10 cellular contexts compared by ENCODE assay signal in the genomic region with DNA sequence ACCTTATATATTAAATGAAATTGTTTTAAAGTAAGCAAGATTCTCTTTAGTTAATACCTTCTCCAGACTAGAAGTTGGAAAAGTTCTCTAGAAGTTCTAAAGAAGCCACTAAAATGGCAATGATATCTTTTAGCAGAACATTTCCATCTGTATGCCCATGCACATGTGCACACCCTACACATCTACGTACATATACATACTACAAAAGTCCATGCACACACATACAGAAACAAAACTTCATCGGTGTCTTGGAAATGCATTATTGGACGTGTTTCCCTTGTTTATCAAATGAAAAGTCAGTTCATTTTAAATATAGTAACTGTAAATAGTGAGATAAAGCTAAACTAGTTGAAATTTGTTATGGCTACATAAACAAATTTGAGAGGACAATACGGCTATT.
"Had no signal": no experiment of that assay in that cellular context is flagged by ENCODE, and none has a peak within 500 bp of the region (broad histone marks: within the 10 kb centered on the region; RNA-seq: fewer than 3 reads in every experiment).

No MANE protein-coding gene starts in this region.

- H3K27ac Mint-ChIP-seq: GM23338, HFFc6 had no signal

- H3K9me3 Mint-ChIP-seq: GM23338, HFFc6 had no signal

- H3K9me3 ChIP-seq: HAP-1 had no signal

- FAIRE-seq: H1 had no signal

- H2AFZ ChIP-seq: GM23338 had no signal

- ATAC-seq: GM23338, HCT116 had no signal

- H3K9ac ChIP-seq: KMS-11 had no signal

- DNase-seq: H7, HFFc6, IMR-90, KBM-7 had no signal

- H3K4me3 ChIP-seq: GM23338, HAP-1 had no signal

- H3K27ac ChIP-seq: HL-60, KMS-11 had no signal

- H3K4me2 ChIP-seq: GM23338, KMS-11 had no signal

- H3K4me3 Mint-ChIP-seq: GM23338, HFFc6 had no signal

- H3K36me3 ChIP-seq: HAP-1 had no signal
